In the genomic region with DNA sequence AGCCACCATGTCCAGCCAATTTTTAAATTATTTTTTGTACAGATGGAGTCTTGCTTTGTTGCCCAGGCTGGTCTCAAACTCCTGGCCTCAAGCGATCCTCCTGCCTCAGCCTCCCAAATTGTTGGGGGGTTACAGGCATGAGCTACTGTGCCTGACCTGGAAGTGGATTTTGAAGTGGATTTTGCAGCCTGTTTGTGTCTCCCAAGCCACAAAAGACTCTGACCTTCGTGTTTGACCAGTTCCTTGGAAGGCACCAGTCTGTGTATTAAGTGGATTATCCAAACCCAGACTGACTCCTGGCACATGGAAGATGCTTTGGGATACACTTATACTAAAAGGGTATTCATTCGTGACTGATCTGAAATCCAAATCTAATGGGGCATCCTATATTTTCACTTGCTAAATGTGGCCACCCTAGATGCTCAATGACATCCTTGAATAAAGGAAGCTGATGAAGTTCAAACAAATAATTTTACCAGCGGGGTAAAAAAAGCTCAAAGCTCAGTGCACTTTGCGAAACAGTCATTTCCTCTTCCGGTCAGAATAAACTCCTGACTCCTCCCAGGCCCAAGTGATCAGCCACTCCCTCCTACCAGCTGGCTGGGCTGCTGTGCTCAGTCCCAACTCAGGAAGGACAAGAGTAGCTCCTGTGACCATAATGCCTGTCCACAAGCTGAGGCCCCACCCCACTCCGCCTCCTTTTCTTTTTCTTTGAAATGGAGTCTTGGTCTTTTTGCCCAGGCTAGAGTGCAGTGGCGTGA, we compare ENCODE assay signal across 1 cellular context.
TF ChIP-seq lines count a peak whose summit lies in the region.

No MANE protein-coding gene starts in this region.

TF ChIP-seq in A549, 52 proteins besides CTCF, POLR2A, EP300 and RAD21:
- TF ChIP-seq NPAS2 (CRISPR knock-in tag; IDR thresholded peaks at IDR 0.05; ENCODE audit: borderline replicate concordance): no peak
- TF ChIP-seq TP53 (CRISPR knock-in tag; IDR thresholded peaks at IDR 0.05): no peak
- no peak for TF ChIP-seq JUNB (IDR thresholded peaks at IDR 0.05)
- TF ChIP-seq ZFP36 (IDR thresholded peaks at IDR 0.05; ENCODE audit: borderline replicate concordance, partially characterized antibody): no peak
- TF ChIP-seq PHF8 (IDR thresholded peaks at IDR 0.05; ENCODE audit: borderline replicate concordance, low read depth): no peak
- no peak for TF ChIP-seq GATA3 (IDR thresholded peaks at IDR 0.05; ENCODE audit: borderline replicate concordance)
- no peak for TF ChIP-seq MYC (IDR thresholded peaks at IDR 0.05; ENCODE audit: borderline replicate concordance, low read length)
- no peak for TF ChIP-seq SREBF2 (IDR thresholded peaks at IDR 0.05)
- no peak for TF ChIP-seq TFCP2L1 (CRISPR knock-in tag; IDR thresholded peaks at IDR 0.05)
- TF ChIP-seq, protein P1, sequence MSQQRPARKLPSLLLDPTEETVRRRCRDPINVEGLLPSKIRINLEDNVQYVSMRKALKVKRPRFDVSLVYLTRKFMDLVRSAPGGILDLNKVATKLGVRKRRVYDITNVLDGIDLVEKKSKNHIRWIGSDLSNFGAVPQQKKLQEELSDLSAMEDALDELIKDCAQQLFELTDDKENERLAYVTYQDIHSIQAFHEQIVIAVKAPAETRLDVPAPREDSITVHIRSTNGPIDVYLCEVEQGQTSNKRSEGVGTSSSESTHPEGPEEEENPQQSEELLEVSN (IDR thresholded peaks at IDR 0.05; ENCODE audit: borderline replicate concordance, low read depth): no peak
- no peak for TF ChIP-seq CHD4 (IDR thresholded peaks at IDR 0.05; ENCODE audit: borderline replicate concordance)
- TF ChIP-seq, protein P2, sequence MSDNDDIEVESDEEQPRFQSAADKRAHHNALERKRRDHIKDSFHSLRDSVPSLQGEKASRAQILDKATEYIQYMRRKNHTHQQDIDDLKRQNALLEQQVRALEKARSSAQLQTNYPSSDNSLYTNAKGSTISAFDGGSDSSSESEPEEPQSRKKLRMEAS (IDR thresholded peaks at IDR 0.05): no peak
- TF ChIP-seq, protein P3, sequence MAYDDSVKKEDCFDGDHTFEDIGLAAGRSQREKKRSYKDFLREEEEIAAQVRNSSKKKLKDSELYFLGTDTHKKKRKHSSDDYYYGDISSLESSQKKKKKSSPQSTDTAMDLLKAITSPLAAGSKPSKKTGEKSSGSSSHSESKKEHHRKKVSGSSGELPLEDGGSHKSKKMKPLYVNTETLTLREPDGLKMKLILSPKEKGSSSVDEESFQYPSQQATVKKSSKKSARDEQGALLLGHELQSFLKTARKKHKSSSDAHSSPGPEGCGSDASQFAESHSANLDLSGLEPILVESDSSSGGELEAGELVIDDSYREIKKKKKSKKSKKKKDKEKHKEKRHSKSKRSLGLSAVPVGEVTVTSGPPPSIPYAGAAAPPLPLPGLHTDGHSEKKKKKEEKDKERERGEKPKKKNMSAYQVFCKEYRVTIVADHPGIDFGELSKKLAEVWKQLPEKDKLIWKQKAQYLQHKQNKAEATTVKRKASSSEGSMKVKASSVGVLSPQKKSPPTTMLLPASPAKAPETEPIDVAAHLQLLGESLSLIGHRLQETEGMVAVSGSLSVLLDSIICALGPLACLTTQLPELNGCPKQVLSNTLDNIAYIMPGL (CRISPR knock-in tag; IDR thresholded peaks at IDR 0.05; ENCODE audit: borderline replicate concordance): no peak
- TF ChIP-seq, protein P4, sequence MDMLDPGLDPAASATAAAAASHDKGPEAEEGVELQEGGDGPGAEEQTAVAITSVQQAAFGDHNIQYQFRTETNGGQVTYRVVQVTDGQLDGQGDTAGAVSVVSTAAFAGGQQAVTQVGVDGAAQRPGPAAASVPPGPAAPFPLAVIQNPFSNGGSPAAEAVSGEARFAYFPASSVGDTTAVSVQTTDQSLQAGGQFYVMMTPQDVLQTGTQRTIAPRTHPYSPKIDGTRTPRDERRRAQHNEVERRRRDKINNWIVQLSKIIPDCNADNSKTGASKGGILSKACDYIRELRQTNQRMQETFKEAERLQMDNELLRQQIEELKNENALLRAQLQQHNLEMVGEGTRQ (IDR thresholded peaks at IDR 0.05): no peak
- TF ChIP-seq RFX5 (IDR thresholded peaks at IDR 0.05): no peak
- TF ChIP-seq CBX8 (IDR thresholded peaks at IDR 0.05): no peak
